In genomic region chr17:48565024-48565558, GRCh38 we compare ENCODE assay signal across 1 cellular context.
TF ChIP-seq lines count a peak whose summit lies in the region.

No MANE protein-coding gene starts in this region.

TF ChIP-seq in IMR-90, 13 proteins besides CTCF, POLR2A, EP300 and RAD21 (continued from another document):
- TF ChIP-seq ELK1 (IDR thresholded peaks at IDR 0.05; ENCODE audit: borderline replicate concordance, low read depth, low read length) (no peak), USF2 (IDR thresholded peaks at IDR 0.05; ENCODE audit: low read depth, low read length) (no peak), FOS (IDR thresholded peaks at IDR 0.05; ENCODE audit: low read depth, low read length) (no peak), BHLHE40 (IDR thresholded peaks at IDR 0.05; ENCODE audit: low read depth, low read length) (no peak), MXI1 (IDR thresholded peaks at IDR 0.05; ENCODE audit: borderline replicate concordance, low read depth, low read length) (no peak), NFE2L2 (IDR thresholded peaks at IDR 0.05; ENCODE audit: low read depth, low read length) (no peak), RCOR1 (IDR thresholded peaks at IDR 0.05; ENCODE audit: insufficient replicate concordance, low read length) (no peak), RFX5 (IDR thresholded peaks at IDR 0.05; ENCODE audit: low read depth, low read length) (no peak), SMC3 (IDR thresholded peaks at IDR 0.05; ENCODE audit: low read depth, low read length) (no peak)
